In the genomic region with DNA sequence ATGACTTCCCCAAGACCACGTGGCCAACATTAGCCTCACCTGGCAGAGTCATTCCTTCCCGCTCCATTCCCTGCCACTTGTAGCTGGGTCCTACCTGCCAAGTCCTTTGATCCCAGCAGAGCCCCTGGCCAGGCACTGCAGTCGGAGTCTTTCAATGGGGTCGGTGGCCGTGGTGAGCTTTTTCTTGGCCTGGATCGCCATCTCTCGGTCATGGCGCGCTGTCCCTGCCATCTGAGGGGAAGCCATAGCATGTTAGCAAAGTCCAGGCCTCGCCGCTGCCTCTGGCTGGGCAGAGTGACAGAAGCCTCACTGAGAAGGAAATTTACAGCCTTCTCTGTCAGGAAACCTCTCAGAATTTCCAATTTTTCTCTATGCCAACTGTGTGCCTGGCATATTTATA, we compare ENCODE assay signal across 2 cellular contexts.
TF ChIP-seq lines count a peak whose summit lies in the region.

No MANE protein-coding gene starts in this region.

TF ChIP-seq in GM23338, 12 proteins besides CTCF, POLR2A, EP300 and RAD21 (continued from another document):
- TF ChIP-seq REST (IDR thresholded peaks at IDR 0.05; ENCODE audit: unreplicated experiment) = no peak
- TF ChIP-seq, protein P1, sequence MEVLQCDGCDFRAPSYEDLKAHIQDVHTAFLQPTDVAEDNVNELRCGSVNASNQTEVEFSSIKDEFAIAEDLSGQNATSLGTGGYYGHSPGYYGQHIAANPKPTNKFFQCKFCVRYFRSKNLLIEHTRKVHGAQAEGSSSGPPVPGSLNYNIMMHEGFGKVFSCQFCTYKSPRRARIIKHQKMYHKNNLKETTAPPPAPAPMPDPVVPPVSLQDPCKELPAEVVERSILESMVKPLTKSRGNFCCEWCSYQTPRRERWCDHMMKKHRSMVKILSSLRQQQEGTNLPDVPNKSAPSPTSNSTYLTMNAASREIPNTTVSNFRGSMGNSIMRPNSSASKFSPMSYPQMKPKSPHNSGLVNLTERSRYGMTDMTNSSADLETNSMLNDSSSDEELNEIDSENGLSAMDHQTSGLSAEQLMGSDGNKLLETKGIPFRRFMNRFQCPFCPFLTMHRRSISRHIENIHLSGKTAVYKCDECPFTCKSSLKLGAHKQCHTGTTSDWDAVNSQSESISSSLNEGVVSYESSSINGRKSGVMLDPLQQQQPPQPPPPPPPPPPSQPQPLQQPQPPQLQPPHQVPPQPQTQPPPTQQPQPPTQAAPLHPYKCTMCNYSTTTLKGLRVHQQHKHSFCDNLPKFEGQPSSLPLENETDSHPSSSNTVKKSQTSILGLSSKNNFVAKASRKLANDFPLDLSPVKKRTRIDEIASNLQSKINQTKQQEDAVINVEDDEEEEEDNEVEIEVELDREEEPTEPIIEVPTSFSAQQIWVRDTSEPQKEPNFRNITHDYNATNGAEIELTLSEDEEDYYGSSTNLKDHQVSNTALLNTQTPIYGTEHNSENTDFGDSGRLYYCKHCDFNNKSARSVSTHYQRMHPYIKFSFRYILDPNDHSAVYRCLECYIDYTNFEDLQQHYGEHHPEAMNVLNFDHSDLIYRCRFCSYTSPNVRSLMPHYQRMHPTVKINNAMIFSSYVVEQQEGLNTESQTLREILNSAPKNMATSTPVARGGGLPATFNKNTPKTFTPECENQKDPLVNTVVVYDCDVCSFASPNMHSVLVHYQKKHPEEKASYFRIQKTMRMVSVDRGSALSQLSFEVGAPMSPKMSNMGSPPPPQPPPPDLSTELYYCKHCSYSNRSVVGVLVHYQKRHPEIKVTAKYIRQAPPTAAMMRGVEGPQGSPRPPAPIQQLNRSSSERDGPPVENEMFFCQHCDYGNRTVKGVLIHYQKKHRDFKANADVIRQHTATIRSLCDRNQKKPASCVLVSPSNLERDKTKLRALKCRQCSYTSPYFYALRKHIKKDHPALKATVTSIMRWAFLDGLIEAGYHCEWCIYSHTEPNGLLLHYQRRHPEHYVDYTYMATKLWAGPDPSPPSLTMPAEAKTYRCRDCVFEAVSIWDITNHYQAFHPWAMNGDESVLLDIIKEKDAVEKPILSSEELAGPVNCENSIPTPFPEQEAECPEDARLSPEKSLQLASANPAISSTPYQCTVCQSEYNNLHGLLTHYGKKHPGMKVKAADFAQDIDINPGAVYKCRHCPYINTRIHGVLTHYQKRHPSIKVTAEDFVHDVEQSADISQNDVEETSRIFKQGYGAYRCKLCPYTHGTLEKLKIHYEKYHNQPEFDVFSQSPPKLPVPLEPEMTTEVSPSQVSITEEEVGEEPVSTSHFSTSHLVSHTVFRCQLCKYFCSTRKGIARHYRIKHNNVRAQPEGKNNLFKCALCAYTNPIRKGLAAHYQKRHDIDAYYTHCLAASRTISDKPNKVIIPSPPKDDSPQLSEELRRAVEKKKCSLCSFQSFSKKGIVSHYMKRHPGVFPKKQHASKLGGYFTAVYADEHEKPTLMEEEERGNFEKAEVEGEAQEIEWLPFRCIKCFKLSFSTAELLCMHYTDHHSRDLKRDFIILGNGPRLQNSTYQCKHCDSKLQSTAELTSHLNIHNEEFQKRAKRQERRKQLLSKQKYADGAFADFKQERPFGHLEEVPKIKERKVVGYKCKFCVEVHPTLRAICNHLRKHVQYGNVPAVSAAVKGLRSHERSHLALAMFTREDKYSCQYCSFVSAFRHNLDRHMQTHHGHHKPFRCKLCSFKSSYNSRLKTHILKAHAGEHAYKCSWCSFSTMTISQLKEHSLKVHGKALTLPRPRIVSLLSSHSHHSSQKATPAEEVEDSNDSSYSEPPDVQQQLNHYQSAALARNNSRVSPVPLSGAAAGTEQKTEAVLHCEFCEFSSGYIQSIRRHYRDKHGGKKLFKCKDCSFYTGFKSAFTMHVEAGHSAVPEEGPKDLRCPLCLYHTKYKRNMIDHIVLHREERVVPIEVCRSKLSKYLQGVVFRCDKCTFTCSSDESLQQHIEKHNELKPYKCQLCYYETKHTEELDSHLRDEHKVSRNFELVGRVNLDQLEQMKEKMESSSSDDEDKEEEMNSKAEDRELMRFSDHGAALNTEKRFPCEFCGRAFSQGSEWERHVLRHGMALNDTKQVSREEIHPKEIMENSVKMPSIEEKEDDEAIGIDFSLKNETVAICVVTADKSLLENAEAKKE (CRISPR knock-in tag; IDR thresholded peaks at IDR 0.05) = no peak
- TF ChIP-seq CREB1 (CRISPR knock-in tag; IDR thresholded peaks at IDR 0.05; ENCODE audit: low read depth) = no peak
- TF ChIP-seq POLR2AphosphoS5 (IDR thresholded peaks at IDR 0.05; ENCODE audit: low read depth) = no peak
- TF ChIP-seq EZH2phosphoT487 (IDR thresholded peaks at IDR 0.05; ENCODE audit: unreplicated experiment) = no peak

TF ChIP-seq in SK-N-SH treated with all-trans-retinoic acid at 6 μM for 48 hours, 23 proteins besides CTCF, POLR2A, EP300 and RAD21 (continued from another document):
- TF ChIP-seq TCF4 (CRISPR knock-in tag; IDR thresholded peaks at IDR 0.05; ENCODE audit: borderline replicate concordance) (no peak), ARNTL (CRISPR knock-in tag; IDR thresholded peaks at IDR 0.05; ENCODE audit: borderline replicate concordance, low read depth) (no peak), GLIS3 (CRISPR knock-in tag; IDR thresholded peaks at IDR 0.05) (no peak), ZNF8 (CRISPR knock-in tag; IDR thresholded peaks at IDR 0.05) (no peak), ESRRG (CRISPR knock-in tag; IDR thresholded peaks at IDR 0.05) (no peak), ZNF70 (CRISPR knock-in tag; IDR thresholded peaks at IDR 0.05) (no peak), PPARA (CRISPR knock-in tag; IDR thresholded peaks at IDR 0.05; ENCODE audit: borderline replicate concordance) (no peak), CSDC2 (CRISPR knock-in tag; IDR thresholded peaks at IDR 0.05) (no peak), OSR1 (CRISPR knock-in tag; IDR thresholded peaks at IDR 0.05) (no peak), CSRNP3 (CRISPR knock-in tag; IDR thresholded peaks at IDR 0.05) (no peak)
TF ChIP-seq in SK-N-SH treated with all-trans-retinoic acid at 6 μM for 48 hours: peak in this region for 0.
